In genomic region chr11:23764285-23764684, GRCh38 we compare ENCODE assay signal across 8 cellular contexts.
"Had no signal": no experiment of that assay in that cellular context is flagged by ENCODE, and none has a peak within 500 bp of the region (broad histone marks: within the 10 kb centered on the region; RNA-seq: fewer than 3 reads in every experiment).

No MANE protein-coding gene starts in this region.

- H3K4me2 ChIP-seq: KMS-11 had no signal

- H3K4me3 Mint-ChIP-seq: H9, HFFc6, IgD-negative memory B cell had no signal

- DNase-seq: GM23248, H9, HFFc6, KBM-7 had no signal

- H2AFZ ChIP-seq: GM23248 had no signal

- ATAC-seq: HCT116, HepG2 had no signal

- H3K27ac ChIP-seq: GM23248, KMS-11 had no signal

- H3K36me3 Mint-ChIP-seq: IgD-negative memory B cell had no signal

- H3K27ac Mint-ChIP-seq: HFFc6, IgD-negative memory B cell had no signal

- H3K27me3 Mint-ChIP-seq: IgD-negative memory B cell had no signal

- H3K9ac ChIP-seq: GM23248, KMS-11 had no signal

- H3K4me1 Mint-ChIP-seq: IgD-negative memory B cell had no signal

- H3K4me3 ChIP-seq: GM23248 had no signal
